Comparison of ENCODE assay signal across 1 cellular context in genomic region chr15:64755427-64755823, GRCh38.
TF ChIP-seq lines count a peak whose summit lies in the region.

No MANE protein-coding gene starts in this region.

TF ChIP-seq in WTC11, 78 proteins besides CTCF, POLR2A, EP300 and RAD21 (continued from another document):
- TF ChIP-seq AR (CRISPR knock-in tag; IDR thresholded peaks at IDR 0.05) = no peak
- no peak for TF ChIP-seq EMX1 (CRISPR knock-in tag; IDR thresholded peaks at IDR 0.05)
- no peak for TF ChIP-seq MLX (CRISPR knock-in tag; IDR thresholded peaks at IDR 0.05)
